In the genomic region with DNA sequence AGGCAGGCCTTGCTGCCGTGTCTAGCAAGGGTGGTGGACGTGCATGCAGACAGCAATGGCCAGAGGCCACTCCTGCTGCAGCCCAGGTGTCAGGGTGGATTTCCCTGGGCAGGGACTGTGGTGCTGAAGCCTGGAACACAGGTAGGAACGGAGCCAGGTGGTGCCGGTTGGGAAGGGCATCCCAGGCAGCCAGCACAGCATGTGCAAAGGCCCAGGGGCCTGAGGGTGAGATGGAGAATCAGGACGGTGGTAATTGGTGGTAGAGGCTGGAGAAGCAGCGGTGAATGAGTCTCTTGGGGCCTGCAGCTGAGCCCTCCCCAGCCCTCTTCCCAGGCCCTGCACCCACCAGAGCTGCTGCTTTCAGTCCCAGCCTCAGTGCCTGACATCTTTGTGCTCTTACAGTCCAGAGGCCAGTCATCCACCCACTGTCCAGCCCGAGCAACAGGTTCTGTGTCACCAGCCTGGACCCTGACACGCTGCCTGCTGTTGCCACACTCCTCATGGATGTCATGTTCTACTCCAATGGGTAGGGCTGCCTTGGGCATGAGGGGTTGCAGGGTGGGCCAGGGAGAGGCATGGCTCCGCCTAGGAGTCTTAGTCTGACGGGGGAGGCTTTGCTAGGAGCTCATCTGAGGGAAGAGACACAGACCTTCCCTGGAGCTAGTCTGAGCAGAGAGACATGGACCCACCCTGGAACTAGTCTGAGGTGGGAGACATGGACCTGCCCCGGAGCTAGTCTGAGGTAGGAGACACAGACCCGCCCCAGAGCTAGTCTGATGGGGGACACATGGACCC, we compare ENCODE assay signal across 29 cellular contexts. TPM values are rescaled to one million over a fixed set of nuclear protein-coding genes. Genes with fewer than 3 reads are reported as not detected.
DNase-seq lines count a peak whose midpoint lies in the region; ATAC-seq, FAIRE-seq and TF ChIP-seq lines count a peak whose summit lies in the region.
"Had no signal": no experiment of that assay in that cellular context is flagged by ENCODE, and none has a peak within 500 bp of the region (broad histone marks: within the 10 kb centered on the region; RNA-seq: fewer than 3 reads in every experiment).

No MANE protein-coding gene starts in this region.

- H3K9ac ChIP-seq in kidney (ENCODE audit: low read length in 2 of 2), result no peak overlapping the region
- H3K9ac ChIP-seq: BLaER1 had no signal

- CTCF ChIA-PET in HEK293 (lab: Yijun Ruan, JAX), result no interaction called here

- no peaks in the 10 kb centered on the region for H3K36me3 Mint-ChIP-seq in neural crest cell (ENCODE audit: low read depth)
- H3K36me3 Mint-ChIP-seq: CD14-positive monocyte; CD4-positive, alpha-beta memory T cell had no signal

- no peak overlapping the region for H3K4me3 Mint-ChIP-seq in neural crest cell
- H3K4me3 Mint-ChIP-seq: CD14-positive monocyte; CD4-positive, alpha-beta memory T cell; CD4-positive, CD25-positive, alpha-beta regulatory T cell; CD8-positive, alpha-beta memory T cell had no signal

- no peaks in the 10 kb centered on the region for H3K27me3 Mint-ChIP-seq in neural crest cell (ENCODE audit: low read depth)
- H3K27me3 Mint-ChIP-seq: CD4-positive, alpha-beta memory T cell; CD4-positive, CD25-positive, alpha-beta regulatory T cell; CD8-positive, alpha-beta memory T cell had no signal

- no peaks in the 10 kb centered on the region for H3K9me3 Mint-ChIP-seq in neural crest cell
- H3K9me3 Mint-ChIP-seq: CD4-positive, alpha-beta memory T cell; CD4-positive, CD25-positive, alpha-beta regulatory T cell; CD8-positive, alpha-beta memory T cell had no signal

- H3K4me1 ChIP-seq in HEK293 (ENCODE audit: control insufficient read depth, insufficient read depth, low read length), result no peaks in the 10 kb centered on the region
- H3K4me1 ChIP-seq in aorta (ENCODE audit: control insufficient read depth in 1 of 2, insufficient read depth in 2 of 2, low read length in 2 of 2), result no peaks in the 10 kb centered on the region
- no peaks in the 10 kb centered on the region for H3K4me1 ChIP-seq in kidney (ENCODE audit: control insufficient read depth in 1 of 2, insufficient read depth in 1 of 2, low read depth in 1 of 2, low read length in 2 of 2)
- H3K4me1 ChIP-seq: BE2C, BLaER1 had no signal

- H3K9me3 ChIP-seq in HEK293 (ENCODE audit: control insufficient read depth, insufficient read depth, low read depth, low read length), result no peaks in the 10 kb centered on the region
- H3K9me3 ChIP-seq in aorta (ENCODE audit: control insufficient read depth, low read length), result no peaks in the 10 kb centered on the region
- no peaks in the 10 kb centered on the region for H3K9me3 ChIP-seq in kidney (ENCODE audit: control insufficient read depth in 1 of 2, low read length in 2 of 2)
- H3K9me3 ChIP-seq: BE2C, BLaER1 had no signal

- peak overlapping the region; percentile 62 for H3K27ac Mint-ChIP-seq in neural crest cell (ENCODE audit: unreplicated experiment)
- H3K27ac Mint-ChIP-seq: CD4-positive, alpha-beta memory T cell; CD4-positive, CD25-positive, alpha-beta regulatory T cell; CD8-positive, alpha-beta memory T cell had no signal

- H3K4me3 ChIP-seq in HEK293 (ENCODE audit: low read depth, low read length) (no peak overlapping the region), aorta (ENCODE audit: low read length in 2 of 2) (no peak overlapping the region), coronary artery (no peak overlapping the region), kidney (ENCODE audit: low read length in 2 of 2) (no peak overlapping the region)
- H3K4me3 ChIP-seq: BLaER1, GM12878 had no signal

- DNase-seq in neural crest cell (ENCODE audit: low read depth, low spot score) (no peak), aorta (no peak), coronary artery (ENCODE audit: low spot score) (no peak), inferior parietal cortex (ENCODE audit: extremely low spot score) (no peak), kidney (no peak), NCI-H526 (lab: John Stamatoyannopoulos, UW) (no peak)
- DNase-seq: 8988T; ACHN; BE2C; C1 segment of cervical spinal cord; CD4-positive, alpha-beta memory T cell; CD4-positive, CD25-positive, alpha-beta regulatory T cell; CD8-positive, alpha-beta memory T cell; COR-L47; DMS 273 treated with DMSO at 0.1 percent for 48 hours; DMS153; DMS53; DMS79; DND-41; EL; GDM1 had no signal

- POLR2A ChIA-PET in HEK293 (lab: Yijun Ruan, JAX), result no interaction called here

- 93 to 94% methylated on average over 12 of the region's 12 CpGs for WGBS in aorta, 2 donors

- ATAC-seq in esophagus mucosa (peak; percentile 21), aorta (ENCODE audit: low FRiP score) (peak; percentile 17)
- ATAC-seq: GM12878 had no signal

- H3K36me3 ChIP-seq in HEK293 (ENCODE audit: control insufficient read depth in 2 of 2, insufficient read depth in 1 of 2, low read length in 2 of 2), result peaks cover 0 to 17% of the 10 kb centered on the region in 2 experiments; a peak in 2 of 3 replicates
- H3K36me3 ChIP-seq in aorta (ENCODE audit: control insufficient read depth in 1 of 2, insufficient read depth in 2 of 2, low read length in 1 of 2), result peaks cover 0 to 4% of the 10 kb centered on the region in 2 donors
- H3K36me3 ChIP-seq in kidney (ENCODE audit: control insufficient read depth in 1 of 2, insufficient read depth in 2 of 2, low read length in 2 of 2), result no peaks in the 10 kb centered on the region
- H3K36me3 ChIP-seq: BE2C had no signal

- H3K4me1 Mint-ChIP-seq in neural crest cell, result no peaks in the 10 kb centered on the region
- H3K4me1 Mint-ChIP-seq: CD4-positive, alpha-beta memory T cell; CD4-positive, CD25-positive, alpha-beta regulatory T cell; CD8-positive, alpha-beta memory T cell had no signal

- TF ChIP-seq CTCF in HEK293 (tag by site-specific recombination; IDR thresholded peaks at IDR 0.05), result no peak
- no peak for TF ChIP-seq CTCF in neural crest cell (conservative IDR thresholded peaks at IDR 0.05)
- no peak for TF ChIP-seq CTCF in coronary artery (IDR thresholded peaks at IDR 0.05)
- TF ChIP-seq CTCF in kidney (IDR thresholded peaks at IDR 0.05; ENCODE audit: borderline replicate concordance, extremely low read depth, insufficient read depth), result no peak

- intact Hi-C loops in aorta (cut with DNase I), result no loop called here
- intact Hi-C loops in kidney (cut with DNase I), result no loop called here

- FAIRE-seq in kidney (lab: Jason Lieb, UNC), result no peak
- FAIRE-seq: A204.1, GM12878, GM12892, GM18507 had no signal

- H3K27me3 ChIP-seq in aorta (ENCODE audit: control insufficient read depth in 1 of 2, insufficient read depth in 2 of 2, low read length in 1 of 2), result no peaks in the 10 kb centered on the region
- H3K27me3 ChIP-seq: BE2C, BLaER1 had no signal

- H3K27ac ChIP-seq in HEK293 (ENCODE audit: extremely low read depth, low read depth, low read length), result no peak overlapping the region
- H3K27ac ChIP-seq in aorta (ENCODE audit: low read depth in 1 of 2, low read length in 2 of 2), result no peak overlapping the region
- no peak overlapping the region for H3K27ac ChIP-seq in coronary artery
- H3K27ac ChIP-seq in kidney (ENCODE audit: low read depth in 2 of 2, low read length in 2 of 2), result no peak overlapping the region
- H3K27ac ChIP-seq: BLaER1 had no signal

TF ChIP-seq in HEK293, 187 proteins besides CTCF, POLR2A, EP300 and RAD21:
- TF ChIP-seq ZNF394 (tag by site-specific recombination; IDR thresholded peaks at IDR 0.05; ENCODE audit: borderline replicate concordance), result no peak
- no peak for TF ChIP-seq ZNF548 (tag by site-specific recombination; IDR thresholded peaks at IDR 0.05)
- TF ChIP-seq SCRT2 (tag by site-specific recombination; IDR thresholded peaks at IDR 0.05), result peak; percentile 76
- TF ChIP-seq ZNF623 (tag by site-specific recombination; IDR thresholded peaks at IDR 0.05), result peak; percentile 92
- TF ChIP-seq ZBTB49 (tag by site-specific recombination; IDR thresholded peaks at IDR 0.05; ENCODE audit: low read depth), result no peak
- TF ChIP-seq, protein P1, sequence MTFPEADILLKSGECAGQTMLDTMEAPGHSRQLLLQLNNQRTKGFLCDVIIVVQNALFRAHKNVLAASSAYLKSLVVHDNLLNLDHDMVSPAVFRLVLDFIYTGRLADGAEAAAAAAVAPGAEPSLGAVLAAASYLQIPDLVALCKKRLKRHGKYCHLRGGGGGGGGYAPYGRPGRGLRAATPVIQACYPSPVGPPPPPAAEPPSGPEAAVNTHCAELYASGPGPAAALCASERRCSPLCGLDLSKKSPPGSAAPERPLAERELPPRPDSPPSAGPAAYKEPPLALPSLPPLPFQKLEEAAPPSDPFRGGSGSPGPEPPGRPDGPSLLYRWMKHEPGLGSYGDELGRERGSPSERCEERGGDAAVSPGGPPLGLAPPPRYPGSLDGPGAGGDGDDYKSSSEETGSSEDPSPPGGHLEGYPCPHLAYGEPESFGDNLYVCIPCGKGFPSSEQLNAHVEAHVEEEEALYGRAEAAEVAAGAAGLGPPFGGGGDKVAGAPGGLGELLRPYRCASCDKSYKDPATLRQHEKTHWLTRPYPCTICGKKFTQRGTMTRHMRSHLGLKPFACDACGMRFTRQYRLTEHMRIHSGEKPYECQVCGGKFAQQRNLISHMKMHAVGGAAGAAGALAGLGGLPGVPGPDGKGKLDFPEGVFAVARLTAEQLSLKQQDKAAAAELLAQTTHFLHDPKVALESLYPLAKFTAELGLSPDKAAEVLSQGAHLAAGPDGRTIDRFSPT (tag by site-specific recombination; IDR thresholded peaks at IDR 0.05), result no peak
TF ChIP-seq in HEK293: peak in this region for 2.

RNA-seq across cellular contexts. Expression of gene CASTOR2, which starts 54.3 kb away (rescaled TPM):
- 3.4 TPM for total RNA-seq in esophagus mucosa
- 39.3 and 40.2 TPM in 2 replicates for total RNA-seq in neural crest cell
- 10 to 100 TPM; 18.7 to 27.1 TPM for total RNA-seq in aorta
- 1 to 10 TPM; 1.2 to 6.0 TPM for polyA plus RNA-seq in aorta
- 9.9 TPM for total RNA-seq in kidney
- polyA plus RNA-seq in kidney (ENCODE audit: insufficient read depth, low read depth, low replicate concordance), result 0.71 TPM

RNA-seq across cellular contexts. Expression of gene RCC1L, which starts 54.8 kb away (rescaled TPM):
- total RNA-seq in esophagus mucosa (27.7 TPM), neural crest cell (54.3 and 58.5 TPM in 2 replicates), aorta (10 to 100 TPM; 25.6 to 31.8 TPM), kidney (37.0 TPM)
- polyA plus RNA-seq in aorta (10 to 100 TPM; 22.5 to 26.8 TPM), kidney (ENCODE audit: insufficient read depth, low read depth, low replicate concordance) (52.3 TPM)
